In the genomic region with DNA sequence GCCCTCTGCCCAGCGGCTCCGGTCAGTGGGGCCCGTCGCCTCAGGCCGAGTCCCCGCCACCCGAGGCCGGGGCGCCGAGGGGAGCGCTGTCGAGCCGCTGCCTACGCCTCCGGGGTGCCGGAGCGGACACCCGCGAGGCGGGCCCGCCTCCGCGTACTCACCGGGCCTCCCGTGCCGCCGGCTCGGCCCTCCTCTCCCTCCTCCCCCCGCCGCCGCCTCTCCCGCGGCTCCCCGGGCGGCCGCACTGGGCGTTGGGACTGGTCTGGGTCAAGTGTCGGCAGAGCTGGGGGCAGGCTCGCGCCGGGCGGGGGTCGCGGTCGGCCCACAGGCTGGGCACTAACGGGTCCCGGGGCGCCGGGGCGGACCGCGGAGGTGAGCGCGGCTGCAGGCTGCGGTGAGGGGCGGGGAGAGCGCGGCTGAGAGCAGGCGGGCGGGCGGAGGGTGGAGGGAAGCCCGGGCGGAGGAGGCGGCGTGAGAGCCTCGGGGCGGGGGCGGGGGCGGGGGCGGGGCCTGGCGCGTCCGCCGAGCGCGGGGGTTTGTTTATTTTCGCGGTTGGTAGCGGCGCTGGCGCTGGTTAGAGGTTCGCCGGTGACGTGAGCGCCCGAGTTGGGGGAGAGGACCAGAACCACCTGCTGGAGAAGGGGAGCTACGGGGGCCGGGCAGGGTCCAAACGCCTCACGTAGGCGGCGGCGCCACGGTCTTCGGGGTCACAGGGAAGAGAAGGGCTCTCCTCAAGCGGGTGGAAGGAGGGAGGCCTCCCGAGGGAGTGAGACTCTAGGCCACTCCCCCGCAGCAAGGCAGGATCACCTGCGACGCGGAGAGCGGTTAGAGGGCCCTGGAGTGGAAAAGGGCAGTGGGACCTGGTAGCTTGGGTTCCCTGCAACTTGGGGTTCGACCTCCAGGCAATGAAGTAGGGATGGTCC, we compare ENCODE assay signal across 1 cellular context.
A peak's percentile ranks its signal among the peaks of the same experiment; 100 is the strongest.
TF ChIP-seq lines count a peak whose summit lies in the region.
"Not testable (repeated sequence)": the region's sequence is repeated elsewhere in the genome, so short reads cannot be mapped to it uniquely, and the experiment has no call there.

A gene (minus strand): TSS at position 414 of the 923 bp plus-strand sequence. CDS start 11,252 bp downstream, outside the sequence.

TF ChIP-seq in HepG2, 621 proteins besides CTCF, POLR2A, EP300 and RAD21 (continued from another document):
- TF ChIP-seq, protein P1, sequence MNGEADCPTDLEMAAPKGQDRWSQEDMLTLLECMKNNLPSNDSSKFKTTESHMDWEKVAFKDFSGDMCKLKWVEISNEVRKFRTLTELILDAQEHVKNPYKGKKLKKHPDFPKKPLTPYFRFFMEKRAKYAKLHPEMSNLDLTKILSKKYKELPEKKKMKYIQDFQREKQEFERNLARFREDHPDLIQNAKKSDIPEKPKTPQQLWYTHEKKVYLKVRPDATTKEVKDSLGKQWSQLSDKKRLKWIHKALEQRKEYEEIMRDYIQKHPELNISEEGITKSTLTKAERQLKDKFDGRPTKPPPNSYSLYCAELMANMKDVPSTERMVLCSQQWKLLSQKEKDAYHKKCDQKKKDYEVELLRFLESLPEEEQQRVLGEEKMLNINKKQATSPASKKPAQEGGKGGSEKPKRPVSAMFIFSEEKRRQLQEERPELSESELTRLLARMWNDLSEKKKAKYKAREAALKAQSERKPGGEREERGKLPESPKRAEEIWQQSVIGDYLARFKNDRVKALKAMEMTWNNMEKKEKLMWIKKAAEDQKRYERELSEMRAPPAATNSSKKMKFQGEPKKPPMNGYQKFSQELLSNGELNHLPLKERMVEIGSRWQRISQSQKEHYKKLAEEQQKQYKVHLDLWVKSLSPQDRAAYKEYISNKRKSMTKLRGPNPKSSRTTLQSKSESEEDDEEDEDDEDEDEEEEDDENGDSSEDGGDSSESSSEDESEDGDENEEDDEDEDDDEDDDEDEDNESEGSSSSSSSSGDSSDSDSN (CRISPR knock-in tag; IDR thresholded peaks at IDR 0.05): peak; percentile 91; the same call in 1 of the 2 replicates
- TF ChIP-seq ZSCAN31 (CRISPR knock-in tag; IDR thresholded peaks at IDR 0.05; ENCODE audit: low read depth): peak; percentile 31; the same call in 1 of the 2 replicates
- 0 out of 2 replicates have a peak, but pooled peaks have one; percentile 33 for TF ChIP-seq THAP11 (CRISPR knock-in tag; IDR thresholded peaks at IDR 0.05)
- TF ChIP-seq, protein P2, sequence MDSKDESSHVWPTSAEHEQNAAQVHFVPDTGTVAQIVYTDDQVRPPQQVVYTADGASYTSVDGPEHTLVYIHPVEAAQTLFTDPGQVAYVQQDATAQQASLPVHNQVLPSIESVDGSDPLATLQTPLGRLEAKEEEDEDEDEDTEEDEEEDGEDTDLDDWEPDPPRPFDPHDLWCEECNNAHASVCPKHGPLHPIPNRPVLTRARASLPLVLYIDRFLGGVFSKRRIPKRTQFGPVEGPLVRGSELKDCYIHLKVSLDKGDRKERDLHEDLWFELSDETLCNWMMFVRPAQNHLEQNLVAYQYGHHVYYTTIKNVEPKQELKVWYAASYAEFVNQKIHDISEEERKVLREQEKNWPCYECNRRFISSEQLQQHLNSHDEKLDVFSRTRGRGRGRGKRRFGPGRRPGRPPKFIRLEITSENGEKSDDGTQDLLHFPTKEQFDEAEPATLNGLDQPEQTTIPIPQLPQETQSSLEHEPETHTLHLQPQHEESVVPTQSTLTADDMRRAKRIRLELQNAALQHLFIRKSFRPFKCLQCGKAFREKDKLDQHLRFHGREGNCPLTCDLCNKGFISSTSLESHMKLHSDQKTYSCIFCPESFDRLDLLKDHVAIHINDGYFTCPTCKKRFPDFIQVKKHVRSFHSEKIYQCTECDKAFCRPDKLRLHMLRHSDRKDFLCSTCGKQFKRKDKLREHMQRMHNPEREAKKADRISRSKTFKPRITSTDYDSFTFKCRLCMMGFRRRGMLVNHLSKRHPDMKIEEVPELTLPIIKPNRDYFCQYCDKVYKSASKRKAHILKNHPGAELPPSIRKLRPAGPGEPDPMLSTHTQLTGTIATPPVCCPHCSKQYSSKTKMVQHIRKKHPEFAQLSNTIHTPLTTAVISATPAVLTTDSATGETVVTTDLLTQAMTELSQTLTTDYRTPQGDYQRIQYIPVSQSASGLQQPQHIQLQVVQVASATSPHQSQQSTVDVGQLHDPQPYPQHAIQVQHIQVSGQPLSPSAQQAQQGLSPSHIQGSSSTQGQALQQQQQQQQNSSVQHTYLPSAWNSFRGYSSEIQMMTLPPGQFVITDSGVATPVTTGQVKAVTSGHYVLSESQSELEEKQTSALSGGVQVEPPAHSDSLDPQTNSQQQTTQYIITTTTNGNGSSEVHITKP (CRISPR knock-in tag; IDR thresholded peaks at IDR 0.05; ENCODE audit: low read depth): peak; percentile 76; the same call in 1 of the 2 replicates
- TF ChIP-seq, protein P3, sequence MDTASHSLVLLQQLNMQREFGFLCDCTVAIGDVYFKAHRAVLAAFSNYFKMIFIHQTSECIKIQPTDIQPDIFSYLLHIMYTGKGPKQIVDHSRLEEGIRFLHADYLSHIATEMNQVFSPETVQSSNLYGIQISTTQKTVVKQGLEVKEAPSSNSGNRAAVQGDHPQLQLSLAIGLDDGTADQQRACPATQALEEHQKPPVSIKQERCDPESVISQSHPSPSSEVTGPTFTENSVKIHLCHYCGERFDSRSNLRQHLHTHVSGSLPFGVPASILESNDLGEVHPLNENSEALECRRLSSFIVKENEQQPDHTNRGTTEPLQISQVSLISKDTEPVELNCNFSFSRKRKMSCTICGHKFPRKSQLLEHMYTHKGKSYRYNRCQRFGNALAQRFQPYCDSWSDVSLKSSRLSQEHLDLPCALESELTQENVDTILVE (CRISPR knock-in tag; IDR thresholded peaks at IDR 0.05): peak; percentile 56; the same call in 1 of the 2 replicates
- peak; percentile 29 for TF ChIP-seq KMT2B (CRISPR knock-in tag; IDR thresholded peaks at IDR 0.05)
- peak; percentile 80 for TF ChIP-seq ZFY (CRISPR knock-in tag; IDR thresholded peaks at IDR 0.05)
- TF ChIP-seq FOSL2 (CRISPR knock-in tag; IDR thresholded peaks at IDR 0.05): 0 out of 2 replicates have a peak, but pooled peaks have one; percentile 6
- TF ChIP-seq, protein P4, sequence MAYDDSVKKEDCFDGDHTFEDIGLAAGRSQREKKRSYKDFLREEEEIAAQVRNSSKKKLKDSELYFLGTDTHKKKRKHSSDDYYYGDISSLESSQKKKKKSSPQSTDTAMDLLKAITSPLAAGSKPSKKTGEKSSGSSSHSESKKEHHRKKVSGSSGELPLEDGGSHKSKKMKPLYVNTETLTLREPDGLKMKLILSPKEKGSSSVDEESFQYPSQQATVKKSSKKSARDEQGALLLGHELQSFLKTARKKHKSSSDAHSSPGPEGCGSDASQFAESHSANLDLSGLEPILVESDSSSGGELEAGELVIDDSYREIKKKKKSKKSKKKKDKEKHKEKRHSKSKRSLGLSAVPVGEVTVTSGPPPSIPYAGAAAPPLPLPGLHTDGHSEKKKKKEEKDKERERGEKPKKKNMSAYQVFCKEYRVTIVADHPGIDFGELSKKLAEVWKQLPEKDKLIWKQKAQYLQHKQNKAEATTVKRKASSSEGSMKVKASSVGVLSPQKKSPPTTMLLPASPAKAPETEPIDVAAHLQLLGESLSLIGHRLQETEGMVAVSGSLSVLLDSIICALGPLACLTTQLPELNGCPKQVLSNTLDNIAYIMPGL (CRISPR knock-in tag; IDR thresholded peaks at IDR 0.05; ENCODE audit: borderline replicate concordance in 1 of 2, low read depth in 1 of 2): peak; percentile 21 to 45; a peak in 1 of 4 replicates
- TF ChIP-seq TAF1 (CRISPR knock-in tag; IDR thresholded peaks at IDR 0.05): 0 out of 2 replicates have a peak, but pooled peaks have one; percentile 16
- TF ChIP-seq YEATS4 (CRISPR knock-in tag; IDR thresholded peaks at IDR 0.05; ENCODE audit: borderline replicate concordance): 0 out of 2 replicates have a peak, but pooled peaks have one; percentile 27
- TF ChIP-seq, protein P5, sequence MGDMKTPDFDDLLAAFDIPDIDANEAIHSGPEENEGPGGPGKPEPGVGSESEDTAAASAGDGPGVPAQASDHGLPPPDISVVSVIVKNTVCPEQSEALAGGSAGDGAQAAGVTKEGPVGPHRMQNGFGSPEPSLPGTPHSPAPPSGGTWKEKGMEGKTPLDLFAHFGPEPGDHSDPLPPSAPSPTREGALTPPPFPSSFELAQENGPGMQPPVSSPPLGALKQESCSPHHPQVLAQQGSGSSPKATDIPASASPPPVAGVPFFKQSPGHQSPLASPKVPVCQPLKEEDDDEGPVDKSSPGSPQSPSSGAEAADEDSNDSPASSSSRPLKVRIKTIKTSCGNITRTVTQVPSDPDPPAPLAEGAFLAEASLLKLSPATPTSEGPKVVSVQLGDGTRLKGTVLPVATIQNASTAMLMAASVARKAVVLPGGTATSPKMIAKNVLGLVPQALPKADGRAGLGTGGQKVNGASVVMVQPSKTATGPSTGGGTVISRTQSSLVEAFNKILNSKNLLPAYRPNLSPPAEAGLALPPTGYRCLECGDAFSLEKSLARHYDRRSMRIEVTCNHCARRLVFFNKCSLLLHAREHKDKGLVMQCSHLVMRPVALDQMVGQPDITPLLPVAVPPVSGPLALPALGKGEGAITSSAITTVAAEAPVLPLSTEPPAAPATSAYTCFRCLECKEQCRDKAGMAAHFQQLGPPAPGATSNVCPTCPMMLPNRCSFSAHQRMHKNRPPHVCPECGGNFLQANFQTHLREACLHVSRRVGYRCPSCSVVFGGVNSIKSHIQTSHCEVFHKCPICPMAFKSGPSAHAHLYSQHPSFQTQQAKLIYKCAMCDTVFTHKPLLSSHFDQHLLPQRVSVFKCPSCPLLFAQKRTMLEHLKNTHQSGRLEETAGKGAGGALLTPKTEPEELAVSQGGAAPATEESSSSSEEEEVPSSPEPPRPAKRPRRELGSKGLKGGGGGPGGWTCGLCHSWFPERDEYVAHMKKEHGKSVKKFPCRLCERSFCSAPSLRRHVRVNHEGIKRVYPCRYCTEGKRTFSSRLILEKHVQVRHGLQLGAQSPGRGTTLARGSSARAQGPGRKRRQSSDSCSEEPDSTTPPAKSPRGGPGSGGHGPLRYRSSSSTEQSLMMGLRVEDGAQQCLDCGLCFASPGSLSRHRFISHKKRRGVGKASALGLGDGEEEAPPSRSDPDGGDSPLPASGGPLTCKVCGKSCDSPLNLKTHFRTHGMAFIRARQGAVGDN (CRISPR knock-in tag; IDR thresholded peaks at IDR 0.05): peak; percentile 51
- peak; percentile 46; the same call in 1 of the 2 replicates for TF ChIP-seq DNMT1 (CRISPR knock-in tag; IDR thresholded peaks at IDR 0.05)
- TF ChIP-seq HNRNPK (IDR thresholded peaks at IDR 0.05; ENCODE audit: low read depth, low read length, poor library complexity, severe bottlenecking): peak; percentile 16
- TF ChIP-seq HNRNPLL (IDR thresholded peaks at IDR 0.05; ENCODE audit: low read depth, low read length, poor library complexity, severe bottlenecking): peak; percentile 30
- TF ChIP-seq, protein P6, sequence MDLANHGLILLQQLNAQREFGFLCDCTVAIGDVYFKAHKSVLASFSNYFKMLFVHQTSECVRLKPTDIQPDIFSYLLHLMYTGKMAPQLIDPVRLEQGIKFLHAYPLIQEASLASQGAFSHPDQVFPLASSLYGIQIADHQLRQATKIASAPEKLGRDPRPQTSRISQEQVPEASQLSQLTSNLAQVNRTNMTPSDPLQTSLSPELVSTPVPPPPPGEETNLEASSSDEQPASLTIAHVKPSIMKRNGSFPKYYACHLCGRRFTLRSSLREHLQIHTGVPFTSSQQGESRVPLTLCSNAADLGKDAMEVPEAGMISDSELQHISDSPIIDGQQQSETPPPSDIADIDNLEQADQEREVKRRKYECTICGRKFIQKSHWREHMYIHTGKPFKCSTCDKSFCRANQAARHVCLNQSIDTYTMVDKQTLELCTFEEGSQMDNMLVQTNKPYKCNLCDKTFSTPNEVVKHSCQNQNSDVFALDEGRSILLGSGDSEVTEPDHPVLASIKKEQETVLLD (CRISPR knock-in tag; IDR thresholded peaks at IDR 0.05; ENCODE audit: low read depth): peak; percentile 72
- peak; percentile 52; the same call in 1 of the 2 replicates for TF ChIP-seq GATAD1 (CRISPR knock-in tag; IDR thresholded peaks at IDR 0.05)
- peak; percentile 24; the same call in 1 of the 2 replicates for TF ChIP-seq POLR2G (IDR thresholded peaks at IDR 0.05; ENCODE audit: low read depth, low read length)
- TF ChIP-seq MYC (CRISPR knock-in tag; IDR thresholded peaks at IDR 0.05; ENCODE audit: borderline replicate concordance): peak; percentile 22; the same call in 1 of the 2 replicates
- TF ChIP-seq, protein P7, sequence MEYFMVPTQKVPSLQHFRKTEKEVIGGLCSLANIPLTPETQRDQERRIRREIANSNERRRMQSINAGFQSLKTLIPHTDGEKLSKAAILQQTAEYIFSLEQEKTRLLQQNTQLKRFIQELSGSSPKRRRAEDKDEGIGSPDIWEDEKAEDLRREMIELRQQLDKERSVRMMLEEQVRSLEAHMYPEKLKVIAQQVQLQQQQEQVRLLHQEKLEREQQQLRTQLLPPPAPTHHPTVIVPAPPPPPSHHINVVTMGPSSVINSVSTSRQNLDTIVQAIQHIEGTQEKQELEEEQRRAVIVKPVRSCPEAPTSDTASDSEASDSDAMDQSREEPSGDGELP (IDR thresholded peaks at IDR 0.05; ENCODE audit: borderline replicate concordance, low read depth): 0 out of 2 replicates have a peak, but pooled peaks have one; percentile 22
- 0 out of 2 replicates have a peak, but pooled peaks have one; percentile 35 for TF ChIP-seq PHF8 (CRISPR knock-in tag; IDR thresholded peaks at IDR 0.05)
- TF ChIP-seq RBFOX2 (IDR thresholded peaks at IDR 0.05; ENCODE audit: low read depth, low read length): peak; percentile 63; the same call in 1 of the 2 replicates
- 0 out of 2 replicates have a peak, but pooled peaks have one; percentile 13 for TF ChIP-seq ZNF331 (CRISPR knock-in tag; IDR thresholded peaks at IDR 0.05)
- TF ChIP-seq ZNF768 (CRISPR knock-in tag; IDR thresholded peaks at IDR 0.05): peak; percentile 50; the same call in 1 of the 2 replicates
- TF ChIP-seq ZSCAN20 (CRISPR knock-in tag; IDR thresholded peaks at IDR 0.05; ENCODE audit: borderline replicate concordance): 0 out of 2 replicates have a peak, but pooled peaks have one; percentile 0
- TF ChIP-seq KDM2A (CRISPR knock-in tag; IDR thresholded peaks at IDR 0.05; ENCODE audit: borderline replicate concordance, low read depth): peak; percentile 48; the same call in 1 of the 2 replicates
- peak; percentile 73; the same call in 1 of the 2 replicates for TF ChIP-seq ZNF263 (CRISPR knock-in tag; IDR thresholded peaks at IDR 0.05)
- peak; percentile 60; the same call in 1 of the 2 replicates for TF ChIP-seq ZNF777 (CRISPR knock-in tag; IDR thresholded peaks at IDR 0.05)
- TF ChIP-seq, protein P8, sequence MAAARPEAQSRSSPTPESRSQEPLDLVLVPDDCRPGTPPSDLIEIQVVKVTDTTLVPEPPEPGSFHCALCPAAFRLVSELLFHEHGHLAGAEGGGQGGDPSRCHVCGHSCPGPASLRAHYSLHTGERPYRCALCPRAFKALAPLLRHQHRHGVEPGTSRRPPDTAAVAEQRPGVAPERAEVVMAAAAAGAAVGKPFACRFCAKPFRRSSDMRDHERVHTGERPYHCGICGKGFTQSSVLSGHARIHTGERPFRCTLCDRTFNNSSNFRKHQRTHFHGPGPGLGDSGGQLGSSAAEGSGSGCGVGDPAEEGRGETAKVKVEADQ (CRISPR knock-in tag; IDR thresholded peaks at IDR 0.05; ENCODE audit: borderline replicate concordance): 0 out of 2 replicates have a peak, but pooled peaks have one; percentile 37
- 0 out of 2 replicates have a peak, but pooled peaks have one; percentile 18 for TF ChIP-seq GATAD2A (CRISPR knock-in tag; IDR thresholded peaks at IDR 0.05)
- 0 out of 2 replicates have a peak, but pooled peaks have one; percentile 14 for TF ChIP-seq RXRA (CRISPR knock-in tag; IDR thresholded peaks at IDR 0.05)
- peak; percentile 6; the same call in 1 of the 2 replicates for TF ChIP-seq MAZ (IDR thresholded peaks at IDR 0.05; ENCODE audit: borderline replicate concordance, low read depth, low read length)
- not testable (repeated sequence) for TF ChIP-seq MAZ (CRISPR knock-in tag; IDR thresholded peaks at IDR 0.05; ENCODE audit: low read depth)
- peak; percentile 80 for TF ChIP-seq ZFX (CRISPR knock-in tag; IDR thresholded peaks at IDR 0.05; ENCODE audit: low read depth)
